ENCODE assay signal across 12 cellular contexts in the genomic region with DNA sequence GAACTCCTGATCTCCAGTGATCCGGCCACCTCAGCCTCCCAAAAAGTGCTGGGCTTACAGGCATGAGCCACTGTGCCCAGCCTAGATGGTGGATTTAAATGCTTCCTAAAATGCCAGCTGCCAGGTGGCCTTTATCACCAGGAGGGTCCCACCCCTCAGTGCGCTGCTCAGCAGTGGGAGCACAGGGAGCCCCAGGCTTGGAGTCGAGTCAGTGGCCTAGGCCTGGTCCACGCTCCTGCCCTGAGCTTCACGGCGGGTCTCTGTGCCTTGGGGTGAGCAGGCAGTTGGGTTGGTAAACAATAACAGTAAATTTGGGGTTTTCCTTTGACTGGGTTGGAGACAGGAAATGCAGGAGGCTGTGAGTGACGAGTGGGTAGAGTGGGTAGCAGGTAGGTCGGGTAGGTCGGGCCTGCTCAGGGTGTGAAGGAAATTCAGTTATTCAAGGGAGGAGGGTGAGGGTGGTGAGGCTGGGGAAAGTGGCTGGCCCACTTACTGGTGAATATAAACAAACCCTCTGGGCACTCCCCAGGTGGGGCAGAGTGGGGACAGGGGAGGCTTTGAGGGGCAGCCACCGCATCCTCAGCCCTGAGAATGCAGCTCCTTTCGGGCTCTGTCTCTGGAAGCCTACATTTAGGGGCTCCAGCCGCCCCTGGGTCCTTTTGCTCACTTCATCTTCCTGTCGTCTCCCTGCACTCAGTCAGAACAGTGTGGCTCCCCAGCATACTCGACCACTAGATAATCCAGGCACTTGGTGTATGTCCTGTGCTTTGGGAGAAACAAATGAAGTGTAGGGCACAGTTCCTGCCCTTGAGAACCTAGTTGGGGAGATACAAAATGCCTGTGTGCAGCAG. TPM values are rescaled to one million over a fixed set of nuclear protein-coding genes. Genes with fewer than 3 reads are reported as not detected.
DNase-seq lines count a peak whose midpoint lies in the region; ATAC-seq, FAIRE-seq and TF ChIP-seq lines count a peak whose summit lies in the region.
"Had no signal": no experiment of that assay in that cellular context is flagged by ENCODE, and none has a peak within 500 bp of the region (broad histone marks: within the 10 kb centered on the region; RNA-seq: fewer than 3 reads in every experiment).

No MANE protein-coding gene starts in this region.

- peaks cover 0 to 38% of the 10 kb centered on the region in 2 donors for H3K36me3 ChIP-seq in psoas muscle (ENCODE audit: insufficient read depth in 1 of 2, low read depth in 1 of 2)

- H3K4me1 ChIP-seq in psoas muscle, result peaks cover 11% of the 10 kb centered on the region

- H3K4me3 ChIP-seq in psoas muscle, result no peak overlapping the region

- H3K9me3 ChIP-seq in psoas muscle, result no peaks in the 10 kb centered on the region

- H3K27me3 Mint-ChIP-seq in T-helper 2 cell treated with Interferon-gamma antibody and Interleukin-4, amounts not matched to agents 5 μg/mL and 100 μg/mL, for 36 hours (ENCODE audit: low read depth), result no peaks in the 10 kb centered on the region
- H3K27me3 Mint-ChIP-seq in activated naive CD8-positive, alpha-beta T cell treated with anti-CD3 and anti-CD28 coated beads, Interleukin-2, amount 50 U/mL, for 24 hours, result no peaks in the 10 kb centered on the region

- no peaks in the 10 kb centered on the region for H3K9me3 Mint-ChIP-seq in T-helper 2 cell treated with Interferon-gamma antibody and Interleukin-4, amounts not matched to agents 5 μg/mL and 100 μg/mL, for 36 hours
- H3K9me3 Mint-ChIP-seq in activated naive CD8-positive, alpha-beta T cell treated with anti-CD3 and anti-CD28 coated beads, Interleukin-2, amount 50 U/mL, for 24 hours, result no peaks in the 10 kb centered on the region

- no peak for TF ChIP-seq CTCF in psoas muscle (IDR thresholded peaks at IDR 0.05)

- H3K4me1 Mint-ChIP-seq in T-helper 2 cell treated with Interferon-gamma antibody and Interleukin-4, amounts not matched to agents 5 μg/mL and 100 μg/mL, for 36 hours (ENCODE audit: low read depth), result peaks cover 61% of the 10 kb centered on the region
- H3K4me1 Mint-ChIP-seq in activated naive CD8-positive, alpha-beta T cell treated with anti-CD3 and anti-CD28 coated beads, Interleukin-2, amount 50 U/mL, for 24 hours, result peaks cover 78% of the 10 kb centered on the region

- no peak for FAIRE-seq in GM12891 (lab: Jason Lieb, UNC)
- FAIRE-seq: islet of Langerhans had no signal

- no peak for TF ChIP-seq POLR2A in GM12891 (IDR thresholded peaks at IDR 0.05; ENCODE audit: low read depth, low read length)

- no peak for ATAC-seq in activated naive CD8-positive, alpha-beta T cell treated with anti-CD3 and anti-CD28 coated beads, Interleukin-2, amount 50 U/mL, for 24 hours
- no peak for ATAC-seq in psoas muscle
- no peak for ATAC-seq in GM21447 (IDR thresholded peaks at IDR 0.05; ENCODE audit: unreplicated experiment)
- no peak for ATAC-seq in GM21576 (IDR thresholded peaks at IDR 0.05; ENCODE audit: unreplicated experiment)
- ATAC-seq: HCT116 had no signal

- peaks cover 35% of the 10 kb centered on the region for H3K36me3 Mint-ChIP-seq in T-helper 2 cell treated with Interferon-gamma antibody and Interleukin-4, amounts not matched to agents 5 μg/mL and 100 μg/mL, for 36 hours (ENCODE audit: low read depth)
- H3K36me3 Mint-ChIP-seq in activated naive CD8-positive, alpha-beta T cell treated with anti-CD3 and anti-CD28 coated beads, Interleukin-2, amount 50 U/mL, for 24 hours (ENCODE audit: low read depth), result peaks cover 33% of the 10 kb centered on the region

- H3K27ac Mint-ChIP-seq in T-helper 2 cell treated with Interferon-gamma antibody and Interleukin-4, amounts not matched to agents 5 μg/mL and 100 μg/mL, for 36 hours, result peak overlapping the region; percentile 75
- H3K27ac Mint-ChIP-seq in activated naive CD8-positive, alpha-beta T cell treated with anti-CD3 and anti-CD28 coated beads, Interleukin-2, amount 50 U/mL, for 24 hours, result peak overlapping the region; percentile 96

- peak overlapping the region; percentile 47 for H3K4me3 Mint-ChIP-seq in T-helper 2 cell treated with Interferon-gamma antibody and Interleukin-4, amounts not matched to agents 5 μg/mL and 100 μg/mL, for 36 hours
- peak overlapping the region; percentile 50 for H3K4me3 Mint-ChIP-seq in activated naive CD8-positive, alpha-beta T cell treated with anti-CD3 and anti-CD28 coated beads, Interleukin-2, amount 50 U/mL, for 24 hours

- H3K27me3 ChIP-seq in psoas muscle (ENCODE audit: insufficient read depth in 3 of 3, low read length in 2 of 3), result no peaks in the 10 kb centered on the region

- 82 to 92% (median 88%) methylated on average over 14 of the region's 14 CpGs for WGBS in psoas muscle, 3 donors

- peak overlapping the region; percentile 10 for H3K27ac ChIP-seq in psoas muscle

- DNase-seq in GM12891 (ENCODE audit: insufficient read length, low spot score), result no peak
- no peak for DNase-seq in T-helper 2 cell treated with Interferon-gamma antibody and Interleukin-4, amounts not matched to agents 5 μg/mL and 100 μg/mL, for 36 hours (ENCODE audit: low spot score)
- no peak for DNase-seq in activated naive CD8-positive, alpha-beta T cell treated with anti-CD3 and anti-CD28 coated beads, Interleukin-2, amount 50 U/mL, for 24 hours
- no peak for DNase-seq in psoas muscle
- DNase-seq in DMS79 treated with DMSO at 0.1 percent for 48 hours (lab: John Stamatoyannopoulos, UW), result no peak
- DNase-seq in NCI-H510A (lab: John Stamatoyannopoulos, UW), result no peak
- DNase-seq: NCI-H1417 had no signal

- intact Hi-C loops in psoas muscle (cut with DNase I), result loop anchor here (5.0 kb wide), 2 partner anchors 65 to 175 kb away; no protein-coding TSS in a partner anchor

TF ChIP-seq in GM12891, 5 proteins besides CTCF, POLR2A, EP300 and RAD21:
- TF ChIP-seq POU2F2 (IDR thresholded peaks at IDR 0.05; ENCODE audit: low read depth, low read length) (peak; percentile 23; the same call in 1 of the 2 replicates), SPI1 (IDR thresholded peaks at IDR 0.05; ENCODE audit: low read depth, low read length) (no peak), TAF1 (IDR thresholded peaks at IDR 0.05; ENCODE audit: low read depth, low read length) (no peak)

RNA-seq across cellular contexts. Expression of gene IL19, which starts 33.5 kb away (rescaled TPM):
- 0.18 TPM for polyA plus RNA-seq in GM12891 (2012; ENCODE audit: low read depth, missing spikeins)
- total RNA-seq in psoas muscle, result not detected
- polyA plus RNA-seq in psoas muscle, result not detected
- total RNA-seq: osteocyte had no signal

RNA-seq across cellular contexts. Expression of gene IL10, which starts 35.2 kb away (rescaled TPM):
- 3.3 TPM for polyA plus RNA-seq in GM12891 (2012; ENCODE audit: low read depth, missing spikeins)
- total RNA-seq in psoas muscle, result under 1 TPM in 3 of 4 donors, not detected in 1; 0.32 to 0.44 (median 0.44) TPM
- under 1 TPM; 0.20 to 0.82 (median 0.22) TPM for polyA plus RNA-seq in psoas muscle
- total RNA-seq: osteocyte had no signal

RNA-seq across cellular contexts. Expression of gene MAPKAPK2, which starts 52.4 kb away (rescaled TPM):
- polyA plus RNA-seq in GM12891 (2012; ENCODE audit: low read depth, missing spikeins), result 59.4 TPM
- total RNA-seq in psoas muscle, result 100 to 1,000 TPM in 3 of 4 donors, 10 to 100 TPM in 1; 89.4 to 198 (median 167) TPM
- 100 to 1,000 TPM; 108 to 191 (median 112) TPM for polyA plus RNA-seq in psoas muscle
